Comparison of ENCODE assay signal across 22 cellular contexts in the genomic region with DNA sequence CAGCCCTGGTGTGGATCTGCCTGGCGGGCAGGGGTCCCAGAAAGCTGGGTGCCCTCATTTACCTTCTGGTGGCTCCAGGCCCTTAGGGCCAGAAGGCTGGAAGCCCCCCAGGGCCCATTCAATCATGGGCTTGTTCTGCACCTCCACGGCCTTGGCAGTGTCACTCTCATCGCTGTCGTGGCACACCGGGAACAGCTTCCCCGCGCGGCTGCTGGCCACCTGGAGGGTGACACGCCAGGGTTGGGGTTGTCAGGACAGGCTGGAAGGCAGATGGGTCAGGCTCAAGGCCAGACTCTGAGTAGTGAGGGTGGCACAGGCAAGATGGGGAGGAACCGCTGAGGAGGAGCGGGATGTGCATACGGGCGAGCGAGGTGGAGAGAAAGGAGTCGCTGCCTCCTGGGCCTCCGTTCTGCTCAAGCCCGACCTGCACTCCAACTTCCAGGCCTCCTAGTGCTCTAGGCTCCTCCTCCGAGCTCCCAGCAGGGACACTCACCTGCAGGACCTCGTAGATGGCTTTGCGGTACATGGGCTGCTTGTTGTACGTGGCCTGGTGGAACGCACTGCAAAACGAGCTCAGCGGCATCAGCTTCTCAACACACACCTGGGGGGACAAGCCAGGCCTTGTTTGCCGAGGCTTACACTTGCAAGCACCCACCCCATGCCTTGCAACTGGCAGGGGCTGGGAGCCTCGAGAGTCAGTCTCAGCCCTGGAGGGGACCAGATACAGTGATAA.
"Had no signal": no experiment of that assay in that cellular context is flagged by ENCODE, and none has a peak within 500 bp of the region (broad histone marks: within the 10 kb centered on the region; RNA-seq: fewer than 3 reads in every experiment).

No MANE protein-coding gene starts in this region.

- H3K9me3 ChIP-seq: ovary, suprapubic skin, tibial artery, upper lobe of right lung had no signal

- ATAC-seq: naive thymus-derived CD4-positive, alpha-beta T cell; right cardiac atrium; stimulated activated effector memory CD8-positive, alpha-beta T cell treated with anti-CD3 and anti-CD28 coated beads, Interleukin-12 subunit alpha, Interleukin-12 subunit beta, amount 100 ng/mL, for 72 hours; stimulated activated naive CD8-positive, alpha-beta T cell treated with anti-CD3 and anti-CD28 coated beads, Interleukin-15, Interleukin-2, amounts not matched to agents 100 U/mL and 50 U/mL, for 24 hours; upper lobe of right lung had no signal

- H3K36me3 ChIP-seq: ovary had no signal

- H3K27me3 Mint-ChIP-seq: naive thymus-derived CD4-positive, alpha-beta T cell; progenitor cell of endocrine pancreas had no signal

- H3K27me3 ChIP-seq: ovary, suprapubic skin, tibial artery, upper lobe of right lung had no signal

- DNase-seq: effector CD4-positive, alpha-beta T cell; endodermal cell; erythroblast; foreskin melanocyte; head of caudate nucleus; hippocampal formation; kidney glomerular epithelial cell; mesendoderm; naive thymus-derived CD4-positive, alpha-beta T cell; nephron progenitor cell; ovary; stimulated activated CD4-positive, alpha-beta T cell treated with anti-CD3 and anti-CD28 coated beads, Interleukin-4, amount 100 ng/mL, for 1 hour; stimulated activated CD8-positive, alpha-beta memory T cell treated with anti-CD3 and anti-CD28 coated beads, Interleukin-4, amount 100 ng/mL, for 48 hours; stimulated activated naive CD8-positive, alpha-beta T cell treated with anti-CD3 and anti-CD28 coated beads, Interleukin-15, Interleukin-2, amounts not matched to agents 100 U/mL and 50 U/mL, for 24 hours; tibial artery; upper lobe of right lung had no signal

- H3K4me2 ChIP-seq: smooth muscle cell had no signal

- H3K27ac ChIP-seq: coronary artery, suprapubic skin, tibial artery, upper lobe of right lung had no signal

- H3K4me3 Mint-ChIP-seq: endodermal cell; naive thymus-derived CD4-positive, alpha-beta T cell; nephron progenitor cell; stimulated activated effector memory CD8-positive, alpha-beta T cell treated with anti-CD3 and anti-CD28 coated beads, Interleukin-12 subunit alpha, Interleukin-12 subunit beta, amount 100 ng/mL, for 72 hours had no signal

- H3K4me3 ChIP-seq: coronary artery, ovary, smooth muscle cell, suprapubic skin, tibial artery, upper lobe of right lung had no signal

- H3K27ac Mint-ChIP-seq: endodermal cell, progenitor cell of endocrine pancreas had no signal

- H3K9me3 Mint-ChIP-seq: endodermal cell; naive thymus-derived CD4-positive, alpha-beta T cell; nephron progenitor cell; stimulated activated effector memory CD8-positive, alpha-beta T cell treated with anti-CD3 and anti-CD28 coated beads, Interleukin-12 subunit alpha, Interleukin-12 subunit beta, amount 100 ng/mL, for 72 hours had no signal
